17 cellular contexts compared by ENCODE assay signal in the genomic region with DNA sequence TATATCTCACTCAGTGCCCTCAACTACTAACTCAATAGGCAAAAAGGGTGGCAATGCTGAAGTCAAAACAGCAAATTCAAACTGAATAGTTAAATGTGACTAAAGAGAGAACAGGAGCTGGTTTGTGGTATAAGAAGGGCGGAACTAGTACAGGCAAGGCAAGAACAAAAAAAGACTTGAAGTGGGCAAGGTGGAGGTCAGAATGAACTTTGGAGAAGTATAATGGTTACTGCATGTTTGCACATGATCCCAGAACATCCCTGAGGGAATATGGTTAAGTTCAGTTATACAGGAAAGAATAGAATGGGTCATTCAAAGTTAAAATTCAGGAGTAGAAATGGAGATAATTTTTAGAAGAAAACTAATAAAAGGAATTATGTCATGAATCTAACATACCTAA.
DNase-seq lines count a peak whose midpoint lies in the region; FAIRE-seq and TF ChIP-seq lines count a peak whose summit lies in the region.
"Had no signal": no experiment of that assay in that cellular context is flagged by ENCODE, and none has a peak within 500 bp of the region (broad histone marks: within the 10 kb centered on the region; RNA-seq: fewer than 3 reads in every experiment).

No MANE protein-coding gene starts in this region.

- intact Hi-C loops in mammary epithelial cell (cut with micrococcal nuclease), result no loop called here

- H3K9me1 ChIP-seq in keratinocyte (ENCODE audit: control insufficient read depth, extremely low read depth, insufficient read depth, low read length), result no peaks in the 10 kb centered on the region

- TF ChIP-seq CTCF in mammary epithelial cell (conservative IDR thresholded peaks at IDR 0.05 in 1 of 2, IDR thresholded peaks at IDR 0.05 in 1 of 2; ENCODE audit: extremely low read depth in 1 of 2, insufficient read depth in 1 of 2, low read depth in 1 of 2, low read length in 2 of 2), result no peak
- no peak for TF ChIP-seq CTCF in keratinocyte (optimal IDR thresholded peaks at IDR 0.05 in 1 of 3, IDR thresholded peaks at IDR 0.05 in 1 of 3, conservative IDR thresholded peaks at IDR 0.05 in 1 of 3; ENCODE audit: extremely low read depth in 1 of 3, insufficient read depth in 2 of 3, low read length in 3 of 3)

- no peak for TF ChIP-seq POLR2A in GM12891 (IDR thresholded peaks at IDR 0.05; ENCODE audit: low read depth, low read length)

- WGBS in mammary epithelial cell (ENCODE audit: low coverage, missing lambda C conversion rate), result 0% methylated on average over 1 of the region's 1 CpG

- H4K20me1 ChIP-seq in mammary epithelial cell (ENCODE audit: insufficient read depth, low read length) (no peaks in the 10 kb centered on the region), keratinocyte (ENCODE audit: control insufficient read depth, extremely low read depth, insufficient read depth, low read length) (no peaks in the 10 kb centered on the region)

- H3K27me3 ChIP-seq in mammary epithelial cell (ENCODE audit: insufficient read depth, low read length) (no peaks in the 10 kb centered on the region), keratinocyte (ENCODE audit: control insufficient read depth, extremely low read depth, insufficient read depth, low read length) (no peaks in the 10 kb centered on the region)
- H3K27me3 ChIP-seq: BE2C had no signal

- H3K36me3 ChIP-seq in mammary epithelial cell (ENCODE audit: insufficient read depth, low read length) (no peaks in the 10 kb centered on the region), keratinocyte (ENCODE audit: control insufficient read depth in 2 of 2, extremely low read depth in 1 of 2, insufficient read depth in 2 of 2, low read length in 2 of 2) (no peaks in the 10 kb centered on the region)
- H3K36me3 ChIP-seq: BE2C had no signal

- H3K4me1 ChIP-seq in mammary epithelial cell (ENCODE audit: insufficient read depth, low read length) (peaks cover 11% of the 10 kb centered on the region), keratinocyte (ENCODE audit: control insufficient read depth, extremely low read depth, insufficient read depth, low read length) (peaks cover 9% of the 10 kb centered on the region)
- H3K4me1 ChIP-seq: A549 had no signal

- dilution Hi-C loops in mammary epithelial cell (cut with HindIII; ENCODE audit: low sequenced_read_pairs), result no loop called here
- dilution Hi-C loops in keratinocyte (cut with MboI; ENCODE audit: extremely low pct_ligation_motif_present, low sequenced_read_pairs), result no loop called here

- peak overlapping the region in 1 of 3 experiments; percentile 2 for H3K4me3 ChIP-seq in mammary epithelial cell (replicated peaks in 1 of 3; ENCODE audit: insufficient read depth in 1 of 3, low read depth in 2 of 3, low read length in 3 of 3)
- H3K4me3 ChIP-seq in keratinocyte (ENCODE audit: control insufficient read depth in 2 of 3, extremely low read depth in 1 of 3, insufficient read depth in 2 of 3, low read depth in 1 of 3, low read length in 3 of 3), result no peak overlapping the region
- H3K4me3 ChIP-seq: A549 had no signal

- BruUV-seq in mammary epithelial cell (replicated peaks; lab: Mats Ljungman, UMichigan), result no TSS peak

- in situ Hi-C loops in mammary epithelial cell (cut with MboI; ENCODE audit: low sequenced_read_pairs in 2 of 2), result no loop called here

- H3K9me3 ChIP-seq in mammary epithelial cell (replicated peaks; ENCODE audit: insufficient read depth, low read length) (no peaks in the 10 kb centered on the region), keratinocyte (ENCODE audit: control insufficient read depth, low read depth, low read length) (no peaks in the 10 kb centered on the region)
- H3K9me3 ChIP-seq: A549, BE2C had no signal

- H3K4me2 ChIP-seq in mammary epithelial cell (ENCODE audit: insufficient read depth, low read depth, low read length) (peak overlapping the region; percentile 72), keratinocyte (ENCODE audit: control insufficient read depth, extremely low read depth, insufficient read depth, low read depth, low read length) (no peak overlapping the region)
- H3K4me2 ChIP-seq: A549 had no signal

- FAIRE-seq in GM12891 (lab: Jason Lieb, UNC), result peak; percentile 5
- peak; percentile 72 for FAIRE-seq in keratinocyte (lab: Jason Lieb, UNC)
- FAIRE-seq: A549, D721Med had no signal

- DNase-seq in COLO829 (ENCODE audit: low spot score) (peak; percentile 19), GM12891 (ENCODE audit: insufficient read length, low spot score) (no peak), mammary epithelial cell (peak; percentile 68), keratinocyte (ENCODE audit: low read depth, low spot score) (peak; percentile 4), NCI-H2196 treated with DMSO at 0.1 percent for 48 hours (lab: John Stamatoyannopoulos, UW; ENCODE audit: unreplicated experiment) (no peak), NCI-H2107 treated with DMSO at 0.1 percent for 48 hours (lab: John Stamatoyannopoulos, UW; ENCODE audit: unreplicated experiment) (no peak)
- DNase-seq: BE2C; CD4-positive, alpha-beta memory T cell; COR-L47; DMS153; DMS79 treated with DMSO at 0.1 percent for 48 hours; EL; HCEC 1CT; HFFc6 had no signal

- H3K9ac ChIP-seq in mammary epithelial cell (ENCODE audit: insufficient read depth, low read length) (no peak overlapping the region), keratinocyte (ENCODE audit: control insufficient read depth, extremely low read depth, insufficient read depth, low read length) (no peak overlapping the region)

- H3K27ac ChIP-seq in mammary epithelial cell (ENCODE audit: insufficient read depth, low read depth, low read length), result peak overlapping the region; percentile 31
- no peak overlapping the region for H3K27ac ChIP-seq in keratinocyte (ENCODE audit: control insufficient read depth, insufficient read depth, low read length)
- H3K27ac ChIP-seq: A549, C4-2B had no signal

- peaks cover 34% of the 10 kb centered on the region for H3K79me2 ChIP-seq in mammary epithelial cell (ENCODE audit: insufficient read depth, low read length)
- peaks cover 5% of the 10 kb centered on the region for H3K79me2 ChIP-seq in keratinocyte (ENCODE audit: control insufficient read depth, insufficient read depth, low read length)

- H2AFZ ChIP-seq in mammary epithelial cell (ENCODE audit: low read depth, low read length), result peak overlapping the region; percentile 60
- H2AFZ ChIP-seq in keratinocyte (ENCODE audit: control insufficient read depth, low read length), result no peak overlapping the region

- CTCF ChIA-PET in mammary epithelial cell (lab: Charles Lee; ENCODE audit: low non-redundant PET), result interaction anchor here (0.9 kb wide), 1 partner anchor 892 kb away, joined by 7 read pairs; no protein-coding TSS in a partner anchor

TF ChIP-seq in GM12891, 5 proteins besides CTCF, POLR2A, EP300 and RAD21:
- TF ChIP-seq POLR2AphosphoS5 (IDR thresholded peaks at IDR 0.05; ENCODE audit: low read depth, low read length), result no peak
- TF ChIP-seq SPI1 (IDR thresholded peaks at IDR 0.05; ENCODE audit: low read depth, low read length), result no peak
- TF ChIP-seq POU2F2 (IDR thresholded peaks at IDR 0.05; ENCODE audit: low read depth, low read length), result no peak
- TF ChIP-seq TAF1 (IDR thresholded peaks at IDR 0.05; ENCODE audit: low read depth, low read length), result no peak
- TF ChIP-seq PAX5 (IDR thresholded peaks at IDR 0.05; ENCODE audit: insufficient read depth, low read length, severe bottlenecking), result no peak

Comparison
In these comparisons a context has a peak if more than half of its experiments do, and no peak if none do; other contexts are left out.
1. DNase-seq: peak in COLO829 (single experiment), mammary epithelial cell (single experiment) and keratinocyte (single experiment); none in GM12891 (single experiment), NCI-H2196 treated with DMSO at 0.1 percent for 48 hours (single experiment) and NCI-H2107 treated with DMSO at 0.1 percent for 48 hours (single experiment).